In genomic region chr1:12654657-12655056, GRCh38 we compare ENCODE assay signal across 22 cellular contexts. TPM values are rescaled to one million over a fixed set of nuclear protein-coding genes. Genes with fewer than 3 reads are reported as not detected.
A peak's percentile ranks its signal among the peaks of the same experiment; 100 is the strongest.
DNase-seq lines count a peak whose midpoint lies in the region; ATAC-seq and TF ChIP-seq lines count a peak whose summit lies in the region.
"Had no signal": no experiment of that assay in that cellular context is flagged by ENCODE, and none has a peak within 500 bp of the region (broad histone marks: within the 10 kb centered on the region; RNA-seq: fewer than 3 reads in every experiment).

No MANE protein-coding gene starts in this region.

- H3K27me3 Mint-ChIP-seq in WTC11 (ENCODE audit: low read depth): peaks cover 16% of the 10 kb centered on the region
- peaks cover 34 to 38% of the 10 kb centered on the region in 2 donors for H3K27me3 Mint-ChIP-seq in stimulated activated naive B cell treated with anti-CD40 and anti-IgM and Interleukin-4, amounts not matched to agents 10 μg/mL and 1 μg/mL and 100 μg/mL, for 72 hours

- CTCF ChIA-PET in WTC11 (lab: Charles Lee): no interaction called here

- no peak for ATAC-seq in WTC11
- ATAC-seq in stimulated activated naive B cell treated with anti-CD40 and anti-IgM and Interleukin-4, amounts not matched to agents 10 μg/mL and 1 μg/mL and 100 μg/mL, for 72 hours (replicated peaks): no peak
- ATAC-seq: GM23338, Panc1 had no signal

- H3K9me3 Mint-ChIP-seq in WTC11: peaks cover 29% of the 10 kb centered on the region
- no peaks in the 10 kb centered on the region for H3K9me3 Mint-ChIP-seq in stimulated activated naive B cell treated with anti-CD40 and anti-IgM and Interleukin-4, amounts not matched to agents 10 μg/mL and 1 μg/mL and 100 μg/mL, for 72 hours
- H3K9me3 Mint-ChIP-seq: CD4-positive, alpha-beta memory T cell; HFFc6 had no signal

- POLR2A ChIA-PET in WTC11 (lab: Charles Lee): no interaction called here

- no peaks in the 10 kb centered on the region for H3K36me3 ChIP-seq in H7 (replicated peaks; ENCODE audit: control insufficient read depth, insufficient read depth, low read length)
- H3K36me3 ChIP-seq: HAP-1 had no signal

- H3K36me3 Mint-ChIP-seq in WTC11: peaks cover 12% of the 10 kb centered on the region; the same call in 1 of the 2 replicates
- H3K36me3 Mint-ChIP-seq in stimulated activated naive B cell treated with anti-CD40 and anti-IgM and Interleukin-4, amounts not matched to agents 10 μg/mL and 1 μg/mL and 100 μg/mL, for 72 hours: no peaks in the 10 kb centered on the region
- H3K36me3 Mint-ChIP-seq: CD4-positive, alpha-beta memory T cell; IgD-negative memory B cell had no signal

- DNase-seq in HuH-7 (ENCODE audit: low spot score) (peak; percentile 36), WTC11 (ENCODE audit: low spot score) (no peak), mesenteric fat pad (ENCODE audit: low spot score) (peak; percentile 55), kidney tubule cell (ENCODE audit: low spot score) (no peak), H7 (no peak)
- DNase-seq in stimulated activated naive B cell treated with anti-CD40 and anti-IgM and Interleukin-4, amounts not matched to agents 10 μg/mL and 1 μg/mL and 100 μg/mL, for 72 hours: no peak
- no peak for DNase-seq in activated naive CD4-positive, alpha-beta T cell treated with anti-CD3 and anti-CD28 coated beads, Interleukin-2, amount 50 U/mL, for 16 hours
- DNase-seq: C1 segment of cervical spinal cord; Calu3; CD4-positive, alpha-beta memory T cell; DMS79 treated with DMSO at 0.1 percent for 48 hours; GF-D8; HFFc6; NCI-H1092; NCI-H1694; NCI-H2029 treated with DMSO at 0.1 percent for 48 hours; NCI-H446 treated with DMSO at 0.1 percent for 48 hours had no signal

- H3K4me3 Mint-ChIP-seq in WTC11: no peak overlapping the region
- no peak overlapping the region for H3K4me3 Mint-ChIP-seq in stimulated activated naive B cell treated with anti-CD40 and anti-IgM and Interleukin-4, amounts not matched to agents 10 μg/mL and 1 μg/mL and 100 μg/mL, for 72 hours
- H3K4me3 Mint-ChIP-seq: CD4-positive, alpha-beta memory T cell; GM23338; HFFc6; IgD-negative memory B cell had no signal

- no peak for TF ChIP-seq CTCF in WTC11 (IDR thresholded peaks at IDR 0.05)

- no peak overlapping the region for H3K27ac Mint-ChIP-seq in WTC11
- H3K27ac Mint-ChIP-seq in stimulated activated naive B cell treated with anti-CD40 and anti-IgM and Interleukin-4, amounts not matched to agents 10 μg/mL and 1 μg/mL and 100 μg/mL, for 72 hours: no peak overlapping the region
- H3K27ac Mint-ChIP-seq: CD4-positive, alpha-beta memory T cell; GM23338; HFFc6; IgD-negative memory B cell had no signal

- no peak overlapping the region for H3K4me3 ChIP-seq in H7 (ENCODE audit: insufficient read depth, low read depth, low read length)
- H3K4me3 ChIP-seq: GM23338, HAP-1 had no signal

- H3K4me1 Mint-ChIP-seq in WTC11: peaks cover 11% of the 10 kb centered on the region
- peaks cover 6 to 8% of the 10 kb centered on the region in 2 donors for H3K4me1 Mint-ChIP-seq in stimulated activated naive B cell treated with anti-CD40 and anti-IgM and Interleukin-4, amounts not matched to agents 10 μg/mL and 1 μg/mL and 100 μg/mL, for 72 hours
- H3K4me1 Mint-ChIP-seq: GM23338 had no signal

- H3K27me3 ChIP-seq in H7 (ENCODE audit: control insufficient read depth, insufficient read depth, low read length): no peaks in the 10 kb centered on the region; the same call in 1 of the 2 replicates

TF ChIP-seq in WTC11, 78 proteins besides CTCF, POLR2A, EP300 and RAD21:
- TF ChIP-seq RORB (CRISPR knock-in tag; IDR thresholded peaks at IDR 0.05) (peak; percentile 80; the same call in 1 of the 2 replicates), MXD4 (CRISPR knock-in tag; IDR thresholded peaks at IDR 0.05; ENCODE audit: borderline replicate concordance) (no peak)

RNA-seq across cellular contexts. Expression of gene AADACL4, which starts 10.8 kb away (rescaled TPM):
- total RNA-seq in WTC11 (2021) (0.11 TPM in 1 of 3 replicates, not detected in the others), mesenteric fat pad (not detected)
- not detected in 2 replicates for total RNA-seq in H7 (2014; rRNA removed; shearing (Covaris generic))
- total RNA-seq: Calu3; CD4-positive, alpha-beta memory T cell; GM23338; HFFc6; OCI-LY7 had no signal

RNA-seq across cellular contexts. Expression of gene DHRS3, which starts 36.6 kb away (rescaled TPM):
- 37.6 to 37.9 TPM (median 37.7 TPM) in 3 replicates for total RNA-seq in WTC11 (2021)
- 495 TPM for total RNA-seq in mesenteric fat pad
- total RNA-seq in H7 (2014; rRNA removed; shearing (Covaris generic)): 17.7 and 26.2 TPM in 2 replicates
- total RNA-seq: OCI-LY7 had no signal

Comparison
In these comparisons a context has a peak if more than half of its experiments do, and no peak if none do; other contexts are left out.
1. DNase-seq: peak in HuH-7 (single experiment) and mesenteric fat pad (single experiment); none in WTC11 (single experiment), kidney tubule cell (single experiment), stimulated activated naive B cell treated with anti-CD40 and anti-IgM and Interleukin-4, amounts not matched to agents 10 μg/mL and 1 μg/mL and 100 μg/mL, for 72 hours (single experiment), H7 (single experiment) and activated naive CD4-positive, alpha-beta T cell treated with anti-CD3 and anti-CD28 coated beads, Interleukin-2, amount 50 U/mL, for 16 hours (single experiment).
2. RNA of gene DHRS3, which starts 36.6 kb away (total RNA-seq): 495 TPM in mesenteric fat pad (single experiment); 37.6 to 37.9 TPM in WTC11 and 17.7 to 26.2 TPM in H7; every median in the first group is over 10 times any median in the second.